Comparison of ENCODE assay signal across 12 cellular contexts in genomic region chr6:13445744-13446115, GRCh38. TPM values are rescaled to one million over a fixed set of nuclear protein-coding genes. Genes with fewer than 3 reads are reported as not detected.
A peak's percentile ranks its signal among the peaks of the same experiment; 100 is the strongest.
DNase-seq lines count a peak whose midpoint lies in the region; ATAC-seq and TF ChIP-seq lines count a peak whose summit lies in the region.
"Had no signal": no experiment of that assay in that cellular context is flagged by ENCODE, and none has a peak within 500 bp of the region (broad histone marks: within the 10 kb centered on the region; RNA-seq: fewer than 3 reads in every experiment).

No MANE protein-coding gene starts in this region.

- H3K4me1 ChIP-seq in ascending aorta (peaks cover 10 to 17% of the 10 kb centered on the region in 2 donors), tibial nerve (peaks cover 0 to 45% (median 19%) of the 10 kb centered on the region in 4 donors)

- no peak for TF ChIP-seq EP300 in tibial nerve (IDR thresholded peaks at IDR 0.05)

- 68 to 79% methylated on average over 3 of the region's 3 CpGs for WGBS in tibial nerve, 2 donors

- no peaks in the 10 kb centered on the region for H3K9me3 ChIP-seq in ascending aorta
- no peaks in the 10 kb centered on the region for H3K9me3 ChIP-seq in tibial nerve
- H3K9me3 ChIP-seq: thyroid gland had no signal

- H3K27ac Mint-ChIP-seq in glutamatergic neuron (ENCODE audit: unreplicated experiment) (peak overlapping the region; percentile 45), naive B cell (peak overlapping the region in 4 of 6 donors; percentile 20 to 82 (median 34))
- H3K27ac Mint-ChIP-seq: B cell had no signal

- no peak for TF ChIP-seq POLR2A in tibial nerve (IDR thresholded peaks at IDR 0.05)

- H3K36me3 Mint-ChIP-seq in glutamatergic neuron (ENCODE audit: unreplicated experiment) (no peaks in the 10 kb centered on the region), naive B cell (peaks cover 0 to 11% of the 10 kb centered on the region in 2 donors)

- DNase-seq in ascending aorta (ENCODE audit: low spot score in 2 of 2) (no peak), glutamatergic neuron (no peak), naive B cell (no peak), tibial nerve (ENCODE audit: low spot score in 2 of 2) (no peak)
- DNase-seq in activated effector memory CD4-positive, alpha-beta T cell treated with anti-CD3 and anti-CD28 coated beads, Interleukin-2, amount 50 U/mL, for 16 hours, result no peak
- DNase-seq in activated CD4-positive, alpha-beta T cell treated with anti-CD3 and anti-CD28 coated beads, Interleukin-2, amount 50 U/mL, for 48 hours, result no peak
- DNase-seq: foreskin melanocyte, Karpas-422 had no signal

- H3K9me3 Mint-ChIP-seq in glutamatergic neuron (ENCODE audit: unreplicated experiment) (no peaks in the 10 kb centered on the region), naive B cell (peaks cover 0 to 7% (median 0%) of the 10 kb centered on the region in 7 donors)

- H3K4me3 ChIP-seq in ascending aorta (no peak overlapping the region), tibial nerve (no peak overlapping the region)
- H3K4me3 ChIP-seq: thyroid gland had no signal

- H3K4me3 Mint-ChIP-seq in glutamatergic neuron (ENCODE audit: unreplicated experiment), result peak overlapping the region; percentile 40
- peak overlapping the region in 1 of 8 donors; percentile 0 for H3K4me3 Mint-ChIP-seq in naive B cell

- H3K27me3 Mint-ChIP-seq in glutamatergic neuron (ENCODE audit: unreplicated experiment) (peaks cover 5% of the 10 kb centered on the region), naive B cell (no peaks in the 10 kb centered on the region)
- H3K27me3 Mint-ChIP-seq: B cell had no signal

- H3K4me1 Mint-ChIP-seq in glutamatergic neuron (ENCODE audit: low read depth, unreplicated experiment) (peaks cover 15% of the 10 kb centered on the region), naive B cell (peaks cover 30 to 37% (median 35%) of the 10 kb centered on the region in 3 donors)

- TF ChIP-seq CTCF in ascending aorta (IDR thresholded peaks at IDR 0.05) (no peak), glutamatergic neuron (IDR thresholded peaks at IDR 0.05; ENCODE audit: partially characterized antibody, unreplicated experiment) (no peak), tibial nerve (IDR thresholded peaks at IDR 0.05) (no peak)

- intact Hi-C loops in ascending aorta (cut with DNase I), result no loop called here

- H3K27ac ChIP-seq in ascending aorta, result peak overlapping the region; percentile 13 to 33
- H3K27ac ChIP-seq in tibial nerve, result peak overlapping the region; percentile 49 to 79 (median 58)
- H3K27ac ChIP-seq: VCaP had no signal

- ATAC-seq in naive B cell (ENCODE audit: low read depth in 2 of 2), result no peak
- no peak for ATAC-seq in GM19351 (IDR thresholded peaks at IDR 0.05; ENCODE audit: unreplicated experiment)

- no peaks in the 10 kb centered on the region for H3K27me3 ChIP-seq in ascending aorta
- no peaks in the 10 kb centered on the region for H3K27me3 ChIP-seq in tibial nerve
- H3K27me3 ChIP-seq: thyroid gland had no signal

- no peaks in the 10 kb centered on the region for H3K36me3 ChIP-seq in ascending aorta
- no peaks in the 10 kb centered on the region for H3K36me3 ChIP-seq in tibial nerve
- H3K36me3 ChIP-seq: thyroid gland had no signal

RNA-seq across cellular contexts. Expression of gene GFOD1, which starts 41.7 kb away (rescaled TPM):
- 28.7 TPM for total RNA-seq in ascending aorta
- total RNA-seq in glutamatergic neuron (ENCODE audit: unreplicated experiment), result 4.1 TPM
- polyA plus RNA-seq in naive B cell (ENCODE audit: low read depth in 6 of 6), result 10 to 100 TPM in 1 of 6 donors, 1 to 10 TPM in 5; 2.9 to 10.7 (median 5.4) TPM
- total RNA-seq in tibial nerve, result 10 to 100 TPM; 21.8 to 49.4 (median 31.1) TPM
